ENCODE assay signal across 8 cellular contexts in the genomic region with DNA sequence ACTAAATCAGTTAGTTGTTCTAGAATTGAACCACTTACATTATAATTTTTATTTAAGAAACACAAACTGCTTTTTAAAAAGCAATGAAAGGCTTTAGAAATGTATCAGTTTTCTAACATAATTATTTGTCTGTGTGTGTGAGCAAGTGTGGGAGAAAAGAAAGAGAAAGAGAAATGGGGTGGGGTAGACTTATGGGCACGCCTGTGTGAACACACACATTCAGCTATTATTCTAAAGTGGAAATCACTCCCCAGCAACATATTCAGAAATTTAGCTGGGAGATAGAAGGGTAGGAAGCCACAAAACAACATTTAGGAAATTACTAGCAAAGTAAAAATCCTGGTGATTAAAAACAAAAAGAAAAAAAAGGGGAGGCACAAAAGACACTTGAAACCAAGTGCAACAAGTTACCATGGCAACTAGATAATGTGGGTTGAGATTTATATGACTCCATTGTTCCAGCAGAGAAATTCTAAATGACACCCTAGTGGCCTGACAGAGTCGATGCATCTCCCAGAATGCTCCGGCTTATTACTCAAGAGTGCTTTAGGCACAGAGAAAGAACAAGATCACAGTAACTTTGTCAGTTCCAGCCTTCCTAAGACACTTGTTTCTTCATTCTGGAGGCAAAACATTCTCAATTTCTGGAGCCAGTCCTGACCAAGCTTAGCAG.
A peak's percentile ranks its signal among the peaks of the same experiment; 100 is the strongest.
DNase-seq lines count a peak whose midpoint lies in the region; ATAC-seq and TF ChIP-seq lines count a peak whose summit lies in the region.

No MANE protein-coding gene starts in this region.

- H3K4me3 ChIP-seq in skeletal muscle cell (ENCODE audit: low read depth, low read length), result no peak overlapping the region

- DNase-seq in NCI-H2171 treated with DMSO at 0.1 percent for 48 hours (lab: John Stamatoyannopoulos, UW), result peak; percentile 61
- no peak for DNase-seq in NCI-H2171 (lab: John Stamatoyannopoulos, UW)
- DNase-seq in HEK293T (ENCODE audit: extremely low spot score), result peak; percentile 58
- peak; percentile 36 for DNase-seq in NCI-H2081 treated with DMSO at 0.1 percent for 48 hours (lab: John Stamatoyannopoulos, UW)
- DNase-seq in dedifferentiated amniotic fluid mesenchymal stem cell (ENCODE audit: extremely low spot score), result peak; percentile 40
- DNase-seq in skeletal muscle cell (ENCODE audit: low read depth), result peak; percentile 10
- no peak for DNase-seq in epidermal melanocyte (ENCODE audit: insufficient read length, low spot score)

- CTCF ChIA-PET in HEK293T (lab: Yijun Ruan, JAX), result no interaction called here

- no peak for ATAC-seq in HG03457 (IDR thresholded peaks at IDR 0.05; ENCODE audit: unreplicated experiment)

- POLR2A ChIA-PET in HEK293T (lab: Yijun Ruan, JAX), result no interaction called here

TF ChIP-seq in HEK293T, 16 proteins besides CTCF, POLR2A, EP300 and RAD21:
- TF ChIP-seq PKNOX1 (IDR thresholded peaks at IDR 0.05), result peak; percentile 41
- TF ChIP-seq TARDBP (IDR thresholded peaks at IDR 0.05), result no peak
TF ChIP-seq in HEK293T: peak in this region for 1.

Comparison
In these comparisons a context has a peak if more than half of its experiments do, and no peak if none do; other contexts are left out.
1. DNase-seq: peak in NCI-H2171 treated with DMSO at 0.1 percent for 48 hours (single experiment), HEK293T (single experiment), NCI-H2081 treated with DMSO at 0.1 percent for 48 hours (single experiment), dedifferentiated amniotic fluid mesenchymal stem cell (single experiment) and skeletal muscle cell (single experiment); none in NCI-H2171 (single experiment) and epidermal melanocyte (single experiment).